8 cellular contexts compared by ENCODE assay signal in genomic region chr18:3595282-3596273, GRCh38.
A peak's percentile ranks its signal among the peaks of the same experiment; 100 is the strongest.
DNase-seq lines count a peak whose midpoint lies in the region; ATAC-seq lines count a peak whose summit lies in the region.

No MANE protein-coding gene starts in this region.

- no peaks in the 10 kb centered on the region for H3K36me3 ChIP-seq in BLaER1

- no peaks in the 10 kb centered on the region for H3K27me3 ChIP-seq in BLaER1

- H3K4me2 ChIP-seq in BLaER1 = peak overlapping the region; percentile 85

- 0 out of 2 replicates have a peak overlapping the region, but pooled peaks have one; percentile 52 for H3K27ac ChIP-seq in BLaER1

- H3K9me3 ChIP-seq in BLaER1 = no peaks in the 10 kb centered on the region

- ATAC-seq in GM18873 (IDR thresholded peaks at IDR 0.05; ENCODE audit: low FRiP score, unreplicated experiment) (peak; percentile 55), HG03196 (IDR thresholded peaks at IDR 0.05; ENCODE audit: unreplicated experiment) (peak; percentile 54)

- DNase-seq in NCI-H69 (lab: John Stamatoyannopoulos, UW) (peak; percentile 86), foreskin melanocyte (peak; percentile 93), occipital lobe (lab: John Stamatoyannopoulos, UW) (peak; percentile 43), cerebellar nuclear complex (lab: John Stamatoyannopoulos, UW) (no peak)
- peak; percentile 65 to 73 for DNase-seq in activated T-cell treated with anti-CD3 and anti-CD28 coated beads, Interleukin-2, amount 50 U/mL, for 48 hours

- no peaks in the 10 kb centered on the region for H4K20me1 ChIP-seq in BLaER1

- peak overlapping the region; percentile 64; the same call in 1 of the 2 replicates for H3K9ac ChIP-seq in BLaER1

- peak overlapping the region; percentile 62 for H3K4me3 ChIP-seq in BLaER1

- H3K4me1 ChIP-seq in BLaER1 = peaks cover 47% of the 10 kb centered on the region

Comparison
In these comparisons a context has a peak if more than half of its experiments do, and no peak if none do; other contexts are left out.
1. DNase-seq: peak in NCI-H69 (single experiment), activated T-cell treated with anti-CD3 and anti-CD28 coated beads, Interleukin-2, amount 50 U/mL, for 48 hours (2 of 2), foreskin melanocyte (single experiment) and occipital lobe (single experiment); none in cerebellar nuclear complex (0 of 2).